17 cellular contexts compared by ENCODE assay signal in the genomic region with DNA sequence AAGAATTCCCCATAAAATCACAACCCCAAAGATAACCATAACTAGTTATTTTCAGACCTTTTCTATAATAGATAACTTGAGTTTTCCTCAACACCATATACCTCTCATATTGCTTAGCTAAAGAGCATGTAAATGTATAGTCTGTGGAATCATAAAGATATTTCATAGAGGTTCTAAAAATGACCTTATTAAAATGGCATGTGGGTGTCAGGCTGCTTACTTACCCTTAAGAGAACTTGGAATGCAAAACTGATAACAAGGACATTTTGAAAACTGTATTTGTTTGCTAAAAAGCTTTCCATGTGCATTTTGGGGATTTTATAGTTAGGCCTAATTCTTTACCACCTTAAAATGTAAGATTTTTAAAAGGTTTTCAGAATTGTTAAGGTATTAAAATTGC. TPM values are rescaled to one million over a fixed set of nuclear protein-coding genes. Genes with fewer than 3 reads are reported as not detected.
A peak's percentile ranks its signal among the peaks of the same experiment; 100 is the strongest.
DNase-seq lines count a peak whose midpoint lies in the region; ATAC-seq, FAIRE-seq and TF ChIP-seq lines count a peak whose summit lies in the region.
"Had no signal": no experiment of that assay in that cellular context is flagged by ENCODE, and none has a peak within 500 bp of the region (broad histone marks: within the 10 kb centered on the region; RNA-seq: fewer than 3 reads in every experiment).

No MANE protein-coding gene starts in this region.

- peaks cover 0 to 3% of the 10 kb centered on the region in 2 donors for H3K36me3 Mint-ChIP-seq in activated T-cell treated with anti-CD3 and anti-CD28 coated beads, Interleukin-2, amount 50 U/mL, for 72 hours (ENCODE audit: insufficient read depth in 2 of 2)
- no peaks in the 10 kb centered on the region for H3K36me3 Mint-ChIP-seq in activated naive CD8-positive, alpha-beta T cell treated with anti-CD3 and anti-CD28 coated beads, Interleukin-2, amount 50 U/mL, for 24 hours (ENCODE audit: low read depth)

- peaks cover 23% of the 10 kb centered on the region for H3K4me1 Mint-ChIP-seq in activated T-cell treated with anti-CD3 and anti-CD28 coated beads, Interleukin-2, amount 50 U/mL, for 72 hours (ENCODE audit: low read depth)
- peaks cover 25% of the 10 kb centered on the region for H3K4me1 Mint-ChIP-seq in activated naive CD8-positive, alpha-beta T cell treated with anti-CD3 and anti-CD28 coated beads, Interleukin-2, amount 50 U/mL, for 24 hours

- TF ChIP-seq POLR2A in HepG2 (IDR thresholded peaks at IDR 0.05; ENCODE audit: insufficient read depth in 1 of 2, low read depth in 2 of 2, low read length in 2 of 2) = no peak
- TF ChIP-seq POLR2A in right lobe of liver (IDR thresholded peaks at IDR 0.05) = no peak

- H2AFZ ChIP-seq in HepG2 (ENCODE audit: low read length) = no peak overlapping the region

- peaks cover 10% of the 10 kb centered on the region for H4K20me1 ChIP-seq in HepG2 (ENCODE audit: insufficient read depth, low read length)

- FAIRE-seq in HepG2 (lab: Jason Lieb, UNC) = no peak
- FAIRE-seq: K562 had no signal

- POLR2A ChIA-PET in HepG2 (lab: Yijun Ruan, JAX) = no interaction called here

- no peaks in the 10 kb centered on the region for H3K9me3 Mint-ChIP-seq in activated T-cell treated with anti-CD3 and anti-CD28 coated beads, Interleukin-2, amount 50 U/mL, for 72 hours
- H3K9me3 Mint-ChIP-seq in activated naive CD8-positive, alpha-beta T cell treated with anti-CD3 and anti-CD28 coated beads, Interleukin-2, amount 50 U/mL, for 24 hours = no peaks in the 10 kb centered on the region

- H3K36me3 ChIP-seq in liver (ENCODE audit: control insufficient read depth in 4 of 4, insufficient read depth in 3 of 4, low read depth in 1 of 4, low read length in 3 of 4) = no peaks in the 10 kb centered on the region
- H3K36me3 ChIP-seq in HepG2 (replicated peaks in 1 of 2; ENCODE audit: control insufficient read depth in 1 of 2, insufficient read depth in 2 of 2, low read length in 2 of 2) = no peaks in the 10 kb centered on the region
- no peaks in the 10 kb centered on the region for H3K36me3 ChIP-seq in right lobe of liver
- H3K36me3 ChIP-seq in ascending aorta = no peaks in the 10 kb centered on the region
- H3K36me3 ChIP-seq: MG63 had no signal

- TF ChIP-seq CTCF in liver (IDR thresholded peaks at IDR 0.05; ENCODE audit: low read depth, low read length, missing input control) (no peak), HepG2 (CRISPR knock-in tag; IDR thresholded peaks at IDR 0.05) (no peak), cardiac fibroblast (IDR thresholded peaks at IDR 0.05; ENCODE audit: low read depth, low read length) (no peak), right lobe of liver (IDR thresholded peaks at IDR 0.05) (no peak), ascending aorta (IDR thresholded peaks at IDR 0.05) (no peak)

- peaks cover 65% of the 10 kb centered on the region for H3K79me2 ChIP-seq in HepG2 (ENCODE audit: insufficient read depth, low read length)

- CTCF ChIA-PET in HepG2 (lab: Yijun Ruan, JAX; ENCODE audit: low intra/inter-chr PET ratio, low total read pairs) = no interaction called here

- H3K4me3 Mint-ChIP-seq in activated T-cell treated with anti-CD3 and anti-CD28 coated beads, Interleukin-2, amount 50 U/mL, for 72 hours = no peak overlapping the region
- H3K4me3 Mint-ChIP-seq in activated naive CD8-positive, alpha-beta T cell treated with anti-CD3 and anti-CD28 coated beads, Interleukin-2, amount 50 U/mL, for 24 hours = no peak overlapping the region

- no peak for DNase-seq in HepG2 (ENCODE audit: low spot score)
- peak; percentile 47 to 59 for DNase-seq in cardiac fibroblast (ENCODE audit: low read depth in 2 of 2)
- no peak for DNase-seq in right lobe of liver
- no peak for DNase-seq in ascending aorta (ENCODE audit: low spot score in 2 of 2)
- DNase-seq in activated T-cell treated with anti-CD3 and anti-CD28 coated beads, Interleukin-2, amount 50 U/mL, for 72 hours = no peak
- DNase-seq in stimulated activated naive CD4-positive, alpha-beta T cell (lab: John Stamatoyannopoulos, UW) = no peak
- DNase-seq in activated naive CD8-positive, alpha-beta T cell treated with anti-CD3 and anti-CD28 coated beads, Interleukin-2, amount 50 U/mL, for 24 hours = no peak
- DNase-seq: C1 segment of cervical spinal cord, MG63, NCI-H1092 treated with DMSO at 0.1 percent for 48 hours, NCI-H1694, NCI-H446 had no signal

- H3K9me3 ChIP-seq in liver (ENCODE audit: control insufficient read depth in 4 of 4, low read length in 3 of 4) (no peaks in the 10 kb centered on the region), HepG2 (ENCODE audit: low read length) (no peaks in the 10 kb centered on the region), right lobe of liver (no peaks in the 10 kb centered on the region), ascending aorta (no peaks in the 10 kb centered on the region)
- H3K9me3 ChIP-seq: MG63, SJSA1 had no signal

- H3K4me3 ChIP-seq in liver (ENCODE audit: low read depth in 1 of 3, low read length in 3 of 3) = no peak overlapping the region
- no peak overlapping the region for H3K4me3 ChIP-seq in HepG2 (replicated peaks in 1 of 3; ENCODE audit: insufficient read depth in 1 of 3, low read depth in 2 of 3, low read length in 3 of 3)
- H3K4me3 ChIP-seq in cardiac fibroblast (replicated peaks in 1 of 2; ENCODE audit: low read depth in 2 of 2, low read length in 2 of 2) = no peak overlapping the region
- no peak overlapping the region for H3K4me3 ChIP-seq in right lobe of liver
- no peak overlapping the region for H3K4me3 ChIP-seq in ascending aorta
- H3K4me3 ChIP-seq: K562, MG63, SJSA1 had no signal

- H3K9ac ChIP-seq in liver (ENCODE audit: low read depth in 1 of 2, low read length in 2 of 2) = peak overlapping the region in 1 of 2 donors; percentile 79
- H3K9ac ChIP-seq in HepG2 (ENCODE audit: insufficient read depth, low read depth, low read length) = no peak overlapping the region

- no peaks in the 10 kb centered on the region for H3K27me3 Mint-ChIP-seq in activated T-cell treated with anti-CD3 and anti-CD28 coated beads, Interleukin-2, amount 50 U/mL, for 72 hours (ENCODE audit: low read depth)
- H3K27me3 Mint-ChIP-seq in activated naive CD8-positive, alpha-beta T cell treated with anti-CD3 and anti-CD28 coated beads, Interleukin-2, amount 50 U/mL, for 24 hours = no peaks in the 10 kb centered on the region

- in situ Hi-C loops in HepG2 (cut with HindIII; ENCODE audit: extremely low pct_ligation_motif_present, low pct_unique_long_range_greater_than_20kb) = no loop called here

- TF ChIP-seq EP300 in HepG2 (IDR thresholded peaks at IDR 0.05; ENCODE audit: low read depth in 2 of 2, low read length in 2 of 2) (no peak), HepG2 (CRISPR knock-in tag; IDR thresholded peaks at IDR 0.05; ENCODE audit: borderline replicate concordance) (no peak)

- no peak overlapping the region for H3K4me2 ChIP-seq in HepG2 (ENCODE audit: low read depth, low read length)

- H3K4me1 ChIP-seq in liver (ENCODE audit: control insufficient read depth in 4 of 4, insufficient read depth in 4 of 4, low read length in 3 of 4) = peaks cover 1 to 36% (median 27%) of the 10 kb centered on the region in 4 donors
- H3K4me1 ChIP-seq in HepG2 (ENCODE audit: insufficient read depth, low read length) = peaks cover 41% of the 10 kb centered on the region
- peaks cover 0 to 46% (median 11%) of the 10 kb centered on the region in 4 donors for H3K4me1 ChIP-seq in right lobe of liver
- H3K4me1 ChIP-seq in ascending aorta = peaks cover 0 to 3% of the 10 kb centered on the region in 2 donors

- no peak for TF ChIP-seq RAD21 in liver (IDR thresholded peaks at IDR 0.05)
- TF ChIP-seq RAD21 in HepG2 (CRISPR knock-in tag; IDR thresholded peaks at IDR 0.05) = no peak

- intact Hi-C loops in HepG2 (cut with micrococcal nuclease; ENCODE audit: unreplicated experiment) (no loop called here), right lobe of liver (cut with DNase I) (loop anchor here in 1 of 2 donors (10.0 kb wide), 1 partner anchor 168 kb away; no protein-coding TSS in a partner anchor), ascending aorta (cut with DNase I) (no loop called here)

- ATAC-seq in HepG2 (no peak), right lobe of liver (no peak)
- ATAC-seq in activated T-cell treated with anti-CD3 and anti-CD28 coated beads, Interleukin-2, amount 50 U/mL, for 72 hours (replicated peaks in 1 of 2) = no peak
- no peak for ATAC-seq in activated naive CD8-positive, alpha-beta T cell treated with anti-CD3 and anti-CD28 coated beads, Interleukin-2, amount 50 U/mL, for 24 hours
- ATAC-seq: K562 had no signal

- no peak overlapping the region for H3K27ac Mint-ChIP-seq in activated T-cell treated with anti-CD3 and anti-CD28 coated beads, Interleukin-2, amount 50 U/mL, for 72 hours
- no peak overlapping the region for H3K27ac Mint-ChIP-seq in activated naive CD8-positive, alpha-beta T cell treated with anti-CD3 and anti-CD28 coated beads, Interleukin-2, amount 50 U/mL, for 24 hours

- H3K27me3 ChIP-seq in liver (ENCODE audit: control insufficient read depth in 4 of 4, insufficient read depth in 4 of 4, low read length in 3 of 4) (no peaks in the 10 kb centered on the region), HepG2 (ENCODE audit: control insufficient read depth in 1 of 2, insufficient read depth in 2 of 2, low read length in 2 of 2) (no peaks in the 10 kb centered on the region), right lobe of liver (no peaks in the 10 kb centered on the region), ascending aorta (no peaks in the 10 kb centered on the region)
- H3K27me3 ChIP-seq: MG63, SJSA1 had no signal

- no TSS peak for BruUV-seq in HepG2 (replicated peaks; lab: Mats Ljungman, UMichigan)

- H3K27ac ChIP-seq in liver (ENCODE audit: low read depth in 1 of 2, low read length in 2 of 2) = peak overlapping the region; percentile 6 to 40
- no peak overlapping the region for H3K27ac ChIP-seq in HepG2 (ENCODE audit: extremely low read length, insufficient read depth, low read length)
- peak overlapping the region in 2 of 3 donors; percentile 100 for H3K27ac ChIP-seq in right lobe of liver
- no peak overlapping the region for H3K27ac ChIP-seq in ascending aorta
- H3K27ac ChIP-seq: 22Rv1, RWPE1, SJSA1 had no signal

RNA-seq across cellular contexts. Expression of a gene that starts 4.7 kb away (rescaled TPM):
- 10 to 100 TPM; 10.4 to 15.0 TPM for total RNA-seq in liver
- 1 to 10 TPM; 6.5 to 8.2 TPM for polyA plus RNA-seq in liver
- total RNA-seq in HepG2 (2016; rRNA removed; fragmentation: Illumina TruSeq; extraction: Trizol) = 8.1 and 11.0 TPM in 2 replicates
- total RNA-seq in HepG2 (2016; cell fraction: cytosol; rRNA removed; fragmentation: Illumina TruSeq; extraction: Trizol; ENCODE audit: low read depth) = 1.0 and 1.2 TPM in 2 replicates
- 8.6 and 10.1 TPM in 2 replicates for total RNA-seq in HepG2 (2016; cell fraction: insoluble cytoplasmic fraction; rRNA removed; fragmentation: Illumina TruSeq; extraction: Trizol)
- total RNA-seq in HepG2 (2016; cell fraction: membrane; rRNA removed; fragmentation: Illumina TruSeq; extraction: Trizol) = 4.9 TPM in 2 replicates
- total RNA-seq in HepG2 (2016; cell fraction: nucleus; rRNA removed; fragmentation: Illumina TruSeq; extraction: Trizol) = 7.5 and 8.5 TPM in 2 replicates
- polyA plus RNA-seq in HepG2 (2011; rRNA removed) = 11.5 and 15.4 TPM in 2 replicates
- polyA plus RNA-seq in HepG2 (2011; cell fraction: cytosol; rRNA removed) = 7.5 and 8.1 TPM in 2 replicates
- 6.6 and 9.5 TPM in 2 replicates for polyA plus RNA-seq in HepG2 (2011; cell fraction: nucleus; rRNA removed)
- 7.1 and 8.4 TPM in 2 replicates for polyA plus RNA-seq in HepG2 (2012)
- 0.48 and 0.64 TPM in 2 replicates for polyA plus RNA-seq in HepG2 (2016; cell fraction: cytosol; fragmentation: Illumina TruSeq; extraction: Trizol; ENCODE audit: low read depth)
- 7.0 and 8.4 TPM in 2 replicates for polyA plus RNA-seq in HepG2 (2016; cell fraction: insoluble cytoplasmic fraction; fragmentation: Illumina TruSeq; extraction: Trizol; ENCODE audit: low read depth)
- 1.7 and 2.0 TPM in 2 replicates for polyA plus RNA-seq in HepG2 (2016; cell fraction: membrane; fragmentation: Illumina TruSeq; extraction: Trizol; ENCODE audit: low read depth)
- polyA plus RNA-seq in HepG2 (2016; cell fraction: nucleus; fragmentation: Illumina TruSeq; extraction: Trizol; ENCODE audit: insufficient read depth, low read depth) = 7.7 and 13.1 TPM in 2 replicates
- 21.7 and 23.9 TPM in 2 replicates for polyA minus RNA-seq in HepG2 (2011; rRNA and poly(A)+ RNA removed; ENCODE audit: low replicate concordance)
- 8.0 and 8.5 TPM in 2 replicates for polyA minus RNA-seq in HepG2 (2011; cell fraction: cytosol; rRNA and poly(A)+ RNA removed)
- 10.3 and 10.8 TPM in 2 replicates for polyA minus RNA-seq in HepG2 (2011; cell fraction: nucleus; rRNA and poly(A)+ RNA removed)
- total RNA-seq in right lobe of liver = 10 to 100 TPM; 15.4 to 39.5 (median 26.4) TPM
- total RNA-seq in ascending aorta = 8.2 TPM
- total RNA-seq in activated T-cell treated with anti-CD3 and anti-CD28 coated beads, Interleukin-2, amount 50 U/mL, for 72 hours = 1 to 10 TPM; 9.4 to 9.9 TPM

Comparison
In these comparisons a context has a peak if more than half of its experiments do, and no peak if none do; other contexts are left out.
1. H3K27ac ChIP-seq: peak in liver (2 of 2) and right lobe of liver (2 of 3); none in HepG2 (single experiment) and ascending aorta (0 of 2).
2. DNase-seq: peak in cardiac fibroblast (2 of 2); none in HepG2 (single experiment), right lobe of liver (0 of 3), ascending aorta (0 of 2), activated T-cell treated with anti-CD3 and anti-CD28 coated beads, Interleukin-2, amount 50 U/mL, for 72 hours (0 of 2), stimulated activated naive CD4-positive, alpha-beta T cell (0 of 6) and activated naive CD8-positive, alpha-beta T cell treated with anti-CD3 and anti-CD28 coated beads, Interleukin-2, amount 50 U/mL, for 24 hours (single experiment).